In the genomic region with DNA sequence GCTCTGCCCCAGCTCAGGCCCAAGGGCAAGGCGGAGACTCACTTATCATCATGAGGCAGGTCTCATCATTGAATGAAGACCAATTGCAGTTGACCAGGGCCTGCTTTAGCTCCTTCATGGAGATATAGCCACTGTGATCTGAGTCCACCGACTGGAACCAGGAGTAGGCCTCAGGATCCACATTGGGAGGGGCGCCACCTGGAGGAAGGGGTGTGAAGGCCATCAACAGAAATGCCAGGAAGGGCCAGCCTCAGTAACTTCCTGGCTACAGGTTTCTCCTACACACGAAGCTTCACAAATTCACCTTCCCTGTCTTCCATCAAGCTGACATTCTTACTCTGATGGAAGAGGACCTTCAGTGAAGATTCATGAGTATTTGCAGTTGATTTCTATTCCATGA, we compare ENCODE assay signal across 9 cellular contexts. TPM values are rescaled to one million over a fixed set of nuclear protein-coding genes. Genes with fewer than 3 reads are reported as not detected.
DNase-seq lines count a peak whose midpoint lies in the region; ATAC-seq and TF ChIP-seq lines count a peak whose summit lies in the region.
"Had no signal": no experiment of that assay in that cellular context is flagged by ENCODE, and none has a peak within 500 bp of the region (broad histone marks: within the 10 kb centered on the region; RNA-seq: fewer than 3 reads in every experiment).

No MANE protein-coding gene starts in this region.

- H3K27me3 ChIP-seq in esophagus muscularis mucosa: no peaks in the 10 kb centered on the region
- H3K27me3 ChIP-seq: SJSA1 had no signal

- no peak for TF ChIP-seq POLR2A in esophagus muscularis mucosa (IDR thresholded peaks at IDR 0.05; ENCODE audit: low read depth)

- no peak overlapping the region for H3K4me3 ChIP-seq in esophagus muscularis mucosa
- H3K4me3 ChIP-seq: SJSA1 had no signal

- TF ChIP-seq CTCF in endothelial cell (IDR thresholded peaks at IDR 0.05; ENCODE audit: unreplicated experiment) (peak; percentile 63), esophagus muscularis mucosa (IDR thresholded peaks at IDR 0.05) (peak in 1 of 3 experiments; percentile 41)

- intact Hi-C loops in activated CD4-positive, alpha-beta T cell treated with anti-CD3 and anti-CD28 coated beads for 36 hours (cut with DNase I, micrococcal nuclease): loop anchor here in 1 of 2 experiments (5.0 kb wide), 1 partner anchor 71 kb away; no protein-coding TSS in a partner anchor
- intact Hi-C loops in esophagus muscularis mucosa (cut with DNase I): no loop called here

- ATAC-seq in activated CD4-positive, alpha-beta T cell treated with anti-CD3 and anti-CD28 coated beads for 36 hours: no peak
- ATAC-seq in HG03520 (IDR thresholded peaks at IDR 0.05; ENCODE audit: unreplicated experiment): no peak
- no peak for ATAC-seq in GM19023 (IDR thresholded peaks at IDR 0.05; ENCODE audit: unreplicated experiment)

- H3K9me3 Mint-ChIP-seq in activated CD4-positive, alpha-beta T cell treated with anti-CD3 and anti-CD28 coated beads for 36 hours (ENCODE audit: low read depth): no peaks in the 10 kb centered on the region
- H3K9me3 Mint-ChIP-seq in endothelial cell (ENCODE audit: unreplicated experiment): no peaks in the 10 kb centered on the region

- H3K36me3 Mint-ChIP-seq in activated CD4-positive, alpha-beta T cell treated with anti-CD3 and anti-CD28 coated beads for 36 hours (ENCODE audit: low read depth): peaks cover 16% of the 10 kb centered on the region
- peaks cover 20% of the 10 kb centered on the region for H3K36me3 Mint-ChIP-seq in endothelial cell (ENCODE audit: low read depth, unreplicated experiment)

- H3K4me1 Mint-ChIP-seq in activated CD4-positive, alpha-beta T cell treated with anti-CD3 and anti-CD28 coated beads for 36 hours: peaks cover 10% of the 10 kb centered on the region
- H3K4me1 Mint-ChIP-seq in endothelial cell (ENCODE audit: unreplicated experiment): no peaks in the 10 kb centered on the region

- 88% methylated on average over 1 of the region's 4 CpGs for WGBS in esophagus muscularis mucosa

- CTCF ChIA-PET in activated CD4-positive, alpha-beta T cell treated with anti-CD3 and anti-CD28 coated beads for 36 hours (lab: Charles Lee): interaction anchor here (0.7 to 1.6 kb wide), 3 partner anchors 10 to 410 kb away, joined by 3 to 5 read pairs (median 4); no protein-coding TSS in a partner anchor

- H3K36me3 ChIP-seq in esophagus muscularis mucosa: peaks cover 57 to 74% (median 70%) of the 10 kb centered on the region in 4 donors

- H3K4me1 ChIP-seq in esophagus muscularis mucosa: peaks cover 5 to 66% (median 22%) of the 10 kb centered on the region in 4 donors
- H3K4me1 ChIP-seq: SJSA1 had no signal

- H3K27me3 Mint-ChIP-seq in activated CD4-positive, alpha-beta T cell treated with anti-CD3 and anti-CD28 coated beads for 36 hours: no peaks in the 10 kb centered on the region
- H3K27me3 Mint-ChIP-seq in endothelial cell (ENCODE audit: unreplicated experiment): peaks cover 3% of the 10 kb centered on the region

- no peak overlapping the region for H3K27ac Mint-ChIP-seq in activated CD4-positive, alpha-beta T cell treated with anti-CD3 and anti-CD28 coated beads for 36 hours
- H3K27ac Mint-ChIP-seq in endothelial cell (ENCODE audit: unreplicated experiment): peak overlapping the region; percentile 59

- no peak overlapping the region for H3K4me3 Mint-ChIP-seq in activated CD4-positive, alpha-beta T cell treated with anti-CD3 and anti-CD28 coated beads for 36 hours
- no peak overlapping the region for H3K4me3 Mint-ChIP-seq in endothelial cell (ENCODE audit: unreplicated experiment)

- no peaks in the 10 kb centered on the region for H3K9me3 ChIP-seq in esophagus muscularis mucosa
- H3K9me3 ChIP-seq: SJSA1 had no signal

- no peak for TF ChIP-seq EP300 in esophagus muscularis mucosa (IDR thresholded peaks at IDR 0.05)

- POLR2A ChIA-PET in activated CD4-positive, alpha-beta T cell treated with anti-CD3 and anti-CD28 coated beads for 36 hours (lab: Charles Lee): no interaction called here

- H3K27ac ChIP-seq in esophagus muscularis mucosa (replicated peaks in 1 of 4): no peak overlapping the region
- H3K27ac ChIP-seq: SJSA1 had no signal

- peak; percentile 67 for DNase-seq in activated CD4-positive, alpha-beta T cell treated with anti-CD3 and anti-CD28 coated beads for 36 hours
- no peak for DNase-seq in activated CD4-positive, alpha-beta T cell treated with anti-CD3 and anti-CD28 coated beads for 4 hours
- DNase-seq in NCI-H460 (ENCODE audit: extremely low read depth, low read depth): peak; percentile 8
- DNase-seq in endothelial cell (ENCODE audit: low spot score): peak; percentile 74
- DNase-seq in stimulated activated CD4-positive, alpha-beta T cell treated with anti-CD3 and anti-CD28 coated beads, Interleukin-4, amount 100 ng/mL, for 1 hour: peak; percentile 31
- no peak for DNase-seq in esophagus muscularis mucosa (ENCODE audit: extremely low spot score)

RNA-seq across cellular contexts. Expression of a gene that starts 11.6 kb away (rescaled TPM):
- 10 to 100 TPM; 48.8 to 59.3 TPM for total RNA-seq in activated CD4-positive, alpha-beta T cell treated with anti-CD3 and anti-CD28 coated beads for 36 hours
- 39.9 and 44.7 TPM in 2 replicates for total RNA-seq in NCI-H460 (2014; rRNA removed; shearing (Covaris generic))
- 33.0 and 43.0 TPM in 2 replicates for polyA plus RNA-seq in NCI-H460 (2014; cell fraction: nucleus; rRNA removed)
- total RNA-seq in endothelial cell (ENCODE audit: unreplicated experiment) (70.9 TPM), esophagus muscularis mucosa (100 to 1,000 TPM in 1 of 4 donors, 10 to 100 TPM in 3; 61.5 to 101 (median 92.9) TPM)

RNA-seq across cellular contexts. Expression of a gene that starts 15.6 kb away (rescaled TPM):
- total RNA-seq in activated CD4-positive, alpha-beta T cell treated with anti-CD3 and anti-CD28 coated beads for 36 hours: not detected
- total RNA-seq in NCI-H460 (2014; rRNA removed; shearing (Covaris generic)): not detected in 2 replicates
- not detected in 2 replicates for polyA plus RNA-seq in NCI-H460 (2014; cell fraction: nucleus; rRNA removed)
- total RNA-seq in endothelial cell (ENCODE audit: unreplicated experiment) (not detected), esophagus muscularis mucosa (1 to 10 TPM in 2 of 4 donors, under 1 TPM in 1, not detected in 1; 0.45 to 1.8 (median 1.7) TPM)
- total RNA-seq: SJSA1 had no signal

RNA-seq across cellular contexts. Expression of a gene that starts 56.8 kb away (rescaled TPM):
- not detected for total RNA-seq in activated CD4-positive, alpha-beta T cell treated with anti-CD3 and anti-CD28 coated beads for 36 hours
- total RNA-seq in NCI-H460 (2014; rRNA removed; shearing (Covaris generic)): 0.27 TPM in 1 of 2 replicates, not detected in the other
- 2.8 TPM in 1 of 2 replicates, not detected in the other for polyA plus RNA-seq in NCI-H460 (2014; cell fraction: nucleus; rRNA removed)
- 4.5 TPM for total RNA-seq in endothelial cell (ENCODE audit: unreplicated experiment)
- total RNA-seq in esophagus muscularis mucosa: 100 to 1,000 TPM; 139 to 354 (median 244) TPM

Comparison
In these comparisons a context has a peak if more than half of its experiments do, and no peak if none do; other contexts are left out.
1. DNase-seq: peak in activated CD4-positive, alpha-beta T cell treated with anti-CD3 and anti-CD28 coated beads for 36 hours (single experiment), NCI-H460 (single experiment), endothelial cell (single experiment) and stimulated activated CD4-positive, alpha-beta T cell treated with anti-CD3 and anti-CD28 coated beads, Interleukin-4, amount 100 ng/mL, for 1 hour (single experiment); none in activated CD4-positive, alpha-beta T cell treated with anti-CD3 and anti-CD28 coated beads for 4 hours (0 of 2) and esophagus muscularis mucosa (single experiment).
2. RNA of a gene that starts 56.8 kb away (total RNA-seq): 139 to 354 TPM in esophagus muscularis mucosa; 4.5 TPM in endothelial cell (single experiment), 0.27 TPM in NCI-H460 and not detected in activated CD4-positive, alpha-beta T cell treated with anti-CD3 and anti-CD28 coated beads for 36 hours; every median in the first group is over 10 times any median in the second.